Comparison of ENCODE assay signal across 11 cellular contexts in genomic region chrX:13059676-13060499, GRCh38. TPM values are rescaled to one million over a fixed set of nuclear protein-coding genes. Genes with fewer than 3 reads are reported as not detected.
A peak's percentile ranks its signal among the peaks of the same experiment; 100 is the strongest.
DNase-seq lines count a peak whose midpoint lies in the region.
"Had no signal": no experiment of that assay in that cellular context is flagged by ENCODE, and none has a peak within 500 bp of the region (broad histone marks: within the 10 kb centered on the region; RNA-seq: fewer than 3 reads in every experiment).

No MANE protein-coding gene starts in this region.

- no peaks in the 10 kb centered on the region; the same call in 1 of the 2 replicates for H3K36me3 ChIP-seq in H7 (replicated peaks; ENCODE audit: control insufficient read depth, insufficient read depth, low read length)
- H3K36me3 ChIP-seq: HAP-1 had no signal

- in situ Hi-C loops in SK-MEL-5 (cut with HindIII; ENCODE audit: low pct_unique_long_range_greater_than_20kb, low sequenced_read_pairs), result no loop called here

- DNase-seq in NCI-H748 (lab: John Stamatoyannopoulos, UW; ENCODE audit: unreplicated experiment) (peak; percentile 27), NCI-H748 treated with DMSO at 0.1 percent for 48 hours (lab: John Stamatoyannopoulos, UW) (no peak), SK-MEL-5 (ENCODE audit: low read depth, low spot score) (peak; percentile 24), fibroblast of the conjunctiva (ENCODE audit: low read depth) (peak; percentile 16), stromal cell of bone marrow (ENCODE audit: low read depth) (peak; percentile 70), Kasumi-1 (lab: John Stamatoyannopoulos, UW) (no peak), H7 (no peak), OCI-M2 (lab: John Stamatoyannopoulos, UW; ENCODE audit: unreplicated experiment) (no peak)
- DNase-seq: 8988T, NCI-H1417 treated with DMSO at 0.1 percent for 48 hours had no signal

- H3K27me3 ChIP-seq in H7 (ENCODE audit: control insufficient read depth, insufficient read depth, low read length), result no peaks in the 10 kb centered on the region

- no peak overlapping the region for H3K4me3 ChIP-seq in H7 (ENCODE audit: insufficient read depth, low read depth, low read length)
- H3K4me3 ChIP-seq: HAP-1 had no signal

RNA-seq across cellular contexts. Expression of gene FAM9C, which starts 15.5 kb away (rescaled TPM):
- not detected in 2 replicates for total RNA-seq in SK-MEL-5 (2014; rRNA removed; shearing (Covaris generic))
- polyA plus RNA-seq in SK-MEL-5 (2015; cell fraction: cytosol; rRNA removed), result not detected in 2 replicates
- polyA plus RNA-seq in SK-MEL-5 (2015; cell fraction: nucleus; rRNA removed), result not detected in 2 replicates
- total RNA-seq in H7 (2014; rRNA removed; shearing (Covaris generic)), result 0.07 and 0.18 TPM in 2 replicates

Comparison
In these comparisons a context has a peak if more than half of its experiments do, and no peak if none do; other contexts are left out.
1. DNase-seq: peak in NCI-H748 (single experiment), SK-MEL-5 (single experiment), fibroblast of the conjunctiva (single experiment) and stromal cell of bone marrow (single experiment); none in NCI-H748 treated with DMSO at 0.1 percent for 48 hours (single experiment), Kasumi-1 (0 of 2), H7 (single experiment) and OCI-M2 (single experiment).